24 cellular contexts compared by ENCODE assay signal in the genomic region with DNA sequence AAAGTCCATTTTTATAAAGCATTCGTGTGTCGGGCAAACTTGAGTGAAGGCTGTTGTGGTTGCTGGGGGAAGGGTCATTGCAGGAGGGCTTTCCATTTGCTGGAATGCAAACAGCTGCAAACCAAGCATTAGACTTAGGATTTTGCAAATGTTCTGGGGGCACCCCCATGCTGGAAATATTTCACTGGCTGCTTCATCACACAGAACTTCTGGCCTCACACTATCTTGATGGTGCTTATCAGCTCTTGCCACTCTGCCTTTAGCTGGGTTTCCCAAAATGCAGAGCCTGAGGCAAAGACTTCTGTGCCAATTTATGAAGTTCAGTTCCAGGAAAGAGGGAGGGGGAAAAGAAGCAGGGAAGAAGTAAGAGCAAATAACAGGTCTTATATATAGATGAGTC. TPM values are rescaled to one million over a fixed set of nuclear protein-coding genes. Genes with fewer than 3 reads are reported as not detected.
"Had no signal": no experiment of that assay in that cellular context is flagged by ENCODE, and none has a peak within 500 bp of the region (broad histone marks: within the 10 kb centered on the region; RNA-seq: fewer than 3 reads in every experiment).

No MANE protein-coding gene starts in this region.

- H3K27me3 ChIP-seq: breast epithelium, gastrocnemius medialis, right atrium auricular region, stomach, tibial nerve had no signal

- H3K4me3 Mint-ChIP-seq: activated CD4-positive, alpha-beta T cell treated with anti-CD3 and anti-CD28 coated beads, Interleukin-2, amount 10 ng/mL, durations not matched to agents 7 days and 5 days; activated CD8-positive, alpha-beta T cell treated with anti-CD3 and anti-CD28 coated beads for 36 hours; activated naive CD8-positive, alpha-beta T cell; central memory CD8-positive, alpha-beta T cell; naive B cell; stimulated activated effector memory CD8-positive, alpha-beta T cell treated with anti-CD3 and anti-CD28 coated beads, Interleukin-12 subunit alpha, Interleukin-12 subunit beta, amount 100 ng/mL, for 72 hours had no signal

- H3K4me1 ChIP-seq: breast epithelium, gastrocnemius medialis, psoas muscle, right atrium auricular region, stomach, suprapubic skin had no signal

- H3K9me3 Mint-ChIP-seq: activated CD4-positive, alpha-beta T cell treated with anti-CD3 and anti-CD28 coated beads, Interleukin-2, amount 10 ng/mL, durations not matched to agents 7 days and 5 days; activated CD8-positive, alpha-beta T cell treated with anti-CD3 and anti-CD28 coated beads for 36 hours; central memory CD8-positive, alpha-beta T cell; naive B cell; stimulated activated effector memory CD8-positive, alpha-beta T cell treated with anti-CD3 and anti-CD28 coated beads, Interleukin-12 subunit alpha, Interleukin-12 subunit beta, amount 100 ng/mL, for 72 hours had no signal

- H3K4me1 Mint-ChIP-seq: activated CD4-positive, alpha-beta T cell treated with anti-CD3 and anti-CD28 coated beads, Interleukin-2, amount 10 ng/mL, durations not matched to agents 7 days and 5 days; central memory CD8-positive, alpha-beta T cell; naive B cell; stimulated activated effector memory CD8-positive, alpha-beta T cell treated with anti-CD3 and anti-CD28 coated beads, Interleukin-12 subunit alpha, Interleukin-12 subunit beta, amount 100 ng/mL, for 72 hours had no signal

- H3K27ac ChIP-seq: breast epithelium, gastrocnemius medialis, psoas muscle, right atrium auricular region, stomach, suprapubic skin, tibial nerve, VCaP had no signal

- H3K9me3 ChIP-seq: breast epithelium, gastrocnemius medialis, psoas muscle, right atrium auricular region, stomach, suprapubic skin, tibial nerve had no signal

- H3K27ac Mint-ChIP-seq: activated CD4-positive, alpha-beta T cell treated with anti-CD3 and anti-CD28 coated beads, Interleukin-2, amount 10 ng/mL, durations not matched to agents 7 days and 5 days; activated CD8-positive, alpha-beta T cell treated with anti-CD3 and anti-CD28 coated beads for 36 hours; activated naive CD8-positive, alpha-beta T cell; naive B cell; stimulated activated effector memory CD8-positive, alpha-beta T cell treated with anti-CD3 and anti-CD28 coated beads, Interleukin-12 subunit alpha, Interleukin-12 subunit beta, amount 100 ng/mL, for 72 hours had no signal

- H3K4me3 ChIP-seq: breast epithelium, gastrocnemius medialis, psoas muscle, right atrium auricular region, stomach, suprapubic skin, tibial nerve had no signal

- H3K36me3 ChIP-seq: breast epithelium, gastrocnemius medialis, right atrium auricular region, stomach, suprapubic skin, tibial nerve had no signal

- H3K36me3 Mint-ChIP-seq: activated naive CD8-positive, alpha-beta T cell; naive B cell; stimulated activated effector memory CD8-positive, alpha-beta T cell treated with anti-CD3 and anti-CD28 coated beads, Interleukin-12 subunit alpha, Interleukin-12 subunit beta, amount 100 ng/mL, for 72 hours had no signal

- ATAC-seq: activated CD8-positive, alpha-beta T cell treated with anti-CD3 and anti-CD28 coated beads for 36 hours; esophagus mucosa; gastrocnemius medialis; psoas muscle; stimulated activated effector memory CD8-positive, alpha-beta T cell treated with anti-CD3 and anti-CD28 coated beads, Interleukin-12 subunit alpha, Interleukin-12 subunit beta, amount 100 ng/mL, for 72 hours had no signal

- DNase-seq: activated CD4-positive, alpha-beta T cell treated with anti-CD3 and anti-CD28 coated beads, Interleukin-2, amount 10 ng/mL, durations not matched to agents 7 days and 5 days; activated CD4-positive, CD25-positive, alpha-beta regulatory T cell treated with anti-CD3 and anti-CD28 coated beads, Interleukin-2, amount 50 U/mL, for 72 hours; activated CD8-positive, alpha-beta T cell treated with anti-CD3 and anti-CD28 coated beads for 36 hours; activated naive CD4-positive, alpha-beta T cell; activated T-cell treated with anti-CD3 and anti-CD28 coated beads, Interleukin-2, amount 50 U/mL, for 1 hour; amniotic stem cell; effector memory CD4-positive, alpha-beta T cell; gastrocnemius medialis; hippocampal formation; naive B cell; psoas muscle; stimulated activated CD4-positive, alpha-beta T cell treated with anti-CD3 and anti-CD28 coated beads, Interleukin-1b, Interleukin-23, amount 100 ng/mL, for 48 hours; stomach; T-helper 9 cell had no signal

RNA-seq across cellular contexts. Expression of a gene that starts 8.6 kb away (rescaled TPM):
- total RNA-seq: mononuclear cell had no signal
